In the genomic region with DNA sequence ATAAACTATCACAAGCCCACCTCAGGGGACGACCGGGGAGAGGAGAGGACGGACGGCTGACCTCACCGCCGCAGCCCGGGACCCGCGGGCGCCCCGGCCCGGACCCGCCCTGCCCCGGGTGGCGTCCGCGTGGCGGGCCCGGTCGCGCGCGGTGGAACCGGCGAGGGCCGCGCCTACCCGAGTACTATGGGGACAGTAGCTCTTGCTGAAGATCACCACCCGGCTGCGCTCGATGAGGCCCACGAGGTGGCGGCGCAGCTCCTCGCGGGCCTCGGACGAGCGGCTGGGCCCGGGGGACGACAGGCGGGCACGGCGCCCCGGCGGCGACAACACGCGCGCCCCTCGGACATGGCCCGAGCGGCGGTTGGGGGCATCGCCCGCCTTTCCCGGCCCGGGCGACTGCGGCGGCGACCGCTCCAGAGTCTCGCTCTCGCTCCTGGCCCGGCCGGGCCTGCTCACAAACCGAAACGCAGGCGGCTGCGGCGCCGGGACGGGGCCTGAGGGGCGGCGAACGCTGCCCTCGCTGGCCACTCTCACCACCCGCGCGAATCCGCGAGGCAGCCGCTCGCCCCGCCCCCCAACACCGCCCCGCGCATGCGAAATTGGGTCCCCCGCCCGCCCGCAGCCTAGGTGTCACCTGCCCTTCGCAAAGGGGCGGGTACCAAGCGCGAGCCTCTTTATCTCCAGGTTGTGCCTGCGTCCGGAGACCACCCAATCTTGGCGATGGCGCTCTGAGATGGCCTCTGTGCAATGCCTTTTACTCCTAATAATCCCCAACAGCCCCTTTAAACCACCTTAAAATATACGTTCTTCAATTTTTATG, we compare ENCODE assay signal across 1 cellular context.
TF ChIP-seq lines count a peak whose summit lies in the region.

A gene (minus strand): TSS at position 554 of the 823 bp plus-strand sequence.

TF ChIP-seq in SK-N-SH, 30 proteins besides CTCF, POLR2A, EP300 and RAD21 (continued from another document):
- no peak for TF ChIP-seq NFIC (IDR thresholded peaks at IDR 0.05; ENCODE audit: borderline replicate concordance)
- TF ChIP-seq TEAD4 (IDR thresholded peaks at IDR 0.05; ENCODE audit: borderline replicate concordance, insufficient read depth): no peak
- TF ChIP-seq FOXM1 (IDR thresholded peaks at IDR 0.05; ENCODE audit: low read depth): no peak
- TF ChIP-seq NRF1 (IDR thresholded peaks at IDR 0.05; ENCODE audit: low read depth, low read length): peak; percentile 66
- no peak for TF ChIP-seq GABPA (IDR thresholded peaks at IDR 0.05; ENCODE audit: low read depth)
- no peak for TF ChIP-seq RFX5 (IDR thresholded peaks at IDR 0.05; ENCODE audit: low read length)
- no peak for TF ChIP-seq GATA2 (CRISPR knock-in tag; IDR thresholded peaks at IDR 0.05)
- TF ChIP-seq, protein P1, sequence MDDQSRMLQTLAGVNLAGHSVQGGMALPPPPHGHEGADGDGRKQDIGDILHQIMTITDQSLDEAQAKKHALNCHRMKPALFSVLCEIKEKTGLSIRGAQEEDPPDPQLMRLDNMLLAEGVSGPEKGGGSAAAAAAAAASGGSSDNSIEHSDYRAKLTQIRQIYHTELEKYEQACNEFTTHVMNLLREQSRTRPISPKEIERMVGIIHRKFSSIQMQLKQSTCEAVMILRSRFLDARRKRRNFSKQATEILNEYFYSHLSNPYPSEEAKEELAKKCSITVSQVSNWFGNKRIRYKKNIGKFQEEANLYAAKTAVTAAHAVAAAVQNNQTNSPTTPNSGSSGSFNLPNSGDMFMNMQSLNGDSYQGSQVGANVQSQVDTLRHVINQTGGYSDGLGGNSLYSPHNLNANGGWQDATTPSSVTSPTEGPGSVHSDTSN (IDR thresholded peaks at IDR 0.05): no peak
- TF ChIP-seq, protein P2, sequence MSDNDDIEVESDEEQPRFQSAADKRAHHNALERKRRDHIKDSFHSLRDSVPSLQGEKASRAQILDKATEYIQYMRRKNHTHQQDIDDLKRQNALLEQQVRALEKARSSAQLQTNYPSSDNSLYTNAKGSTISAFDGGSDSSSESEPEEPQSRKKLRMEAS (IDR thresholded peaks at IDR 0.05; ENCODE audit: low read depth): peak; percentile 63; the same call in 1 of the 2 replicates
- TF ChIP-seq, protein P3, sequence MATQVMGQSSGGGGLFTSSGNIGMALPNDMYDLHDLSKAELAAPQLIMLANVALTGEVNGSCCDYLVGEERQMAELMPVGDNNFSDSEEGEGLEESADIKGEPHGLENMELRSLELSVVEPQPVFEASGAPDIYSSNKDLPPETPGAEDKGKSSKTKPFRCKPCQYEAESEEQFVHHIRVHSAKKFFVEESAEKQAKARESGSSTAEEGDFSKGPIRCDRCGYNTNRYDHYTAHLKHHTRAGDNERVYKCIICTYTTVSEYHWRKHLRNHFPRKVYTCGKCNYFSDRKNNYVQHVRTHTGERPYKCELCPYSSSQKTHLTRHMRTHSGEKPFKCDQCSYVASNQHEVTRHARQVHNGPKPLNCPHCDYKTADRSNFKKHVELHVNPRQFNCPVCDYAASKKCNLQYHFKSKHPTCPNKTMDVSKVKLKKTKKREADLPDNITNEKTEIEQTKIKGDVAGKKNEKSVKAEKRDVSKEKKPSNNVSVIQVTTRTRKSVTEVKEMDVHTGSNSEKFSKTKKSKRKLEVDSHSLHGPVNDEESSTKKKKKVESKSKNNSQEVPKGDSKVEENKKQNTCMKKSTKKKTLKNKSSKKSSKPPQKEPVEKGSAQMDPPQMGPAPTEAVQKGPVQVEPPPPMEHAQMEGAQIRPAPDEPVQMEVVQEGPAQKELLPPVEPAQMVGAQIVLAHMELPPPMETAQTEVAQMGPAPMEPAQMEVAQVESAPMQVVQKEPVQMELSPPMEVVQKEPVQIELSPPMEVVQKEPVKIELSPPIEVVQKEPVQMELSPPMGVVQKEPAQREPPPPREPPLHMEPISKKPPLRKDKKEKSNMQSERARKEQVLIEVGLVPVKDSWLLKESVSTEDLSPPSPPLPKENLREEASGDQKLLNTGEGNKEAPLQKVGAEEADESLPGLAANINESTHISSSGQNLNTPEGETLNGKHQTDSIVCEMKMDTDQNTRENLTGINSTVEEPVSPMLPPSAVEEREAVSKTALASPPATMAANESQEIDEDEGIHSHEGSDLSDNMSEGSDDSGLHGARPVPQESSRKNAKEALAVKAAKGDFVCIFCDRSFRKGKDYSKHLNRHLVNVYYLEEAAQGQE (IDR thresholded peaks at IDR 0.05; ENCODE audit: low read depth, low read length): no peak
- no peak for TF ChIP-seq ELF1 (IDR thresholded peaks at IDR 0.05)
- TF ChIP-seq RXRA (IDR thresholded peaks at IDR 0.05; ENCODE audit: borderline replicate concordance, low read depth): no peak
- no peak for TF ChIP-seq MXI1 (IDR thresholded peaks at IDR 0.05; ENCODE audit: low read depth, low read length)
- TF ChIP-seq TAF1 (IDR thresholded peaks at IDR 0.05; ENCODE audit: borderline replicate concordance, low read depth, low read length): peak; percentile 60; the same call in 1 of the 2 replicates
- TF ChIP-seq SMC3 (IDR thresholded peaks at IDR 0.05; ENCODE audit: low read depth, low read length): peak; percentile 11; the same call in 1 of the 2 replicates
- TF ChIP-seq FOXJ3 (CRISPR knock-in tag; IDR thresholded peaks at IDR 0.05): no peak
- TF ChIP-seq, protein P4, sequence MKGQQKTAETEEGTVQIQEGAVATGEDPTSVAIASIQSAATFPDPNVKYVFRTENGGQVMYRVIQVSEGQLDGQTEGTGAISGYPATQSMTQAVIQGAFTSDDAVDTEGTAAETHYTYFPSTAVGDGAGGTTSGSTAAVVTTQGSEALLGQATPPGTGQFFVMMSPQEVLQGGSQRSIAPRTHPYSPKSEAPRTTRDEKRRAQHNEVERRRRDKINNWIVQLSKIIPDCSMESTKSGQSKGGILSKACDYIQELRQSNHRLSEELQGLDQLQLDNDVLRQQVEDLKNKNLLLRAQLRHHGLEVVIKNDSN (IDR thresholded peaks at IDR 0.05; ENCODE audit: borderline replicate concordance, low read depth): peak; percentile 27; the same call in 1 of the 2 replicates
- TF ChIP-seq POLR2AphosphoS5 (IDR thresholded peaks at IDR 0.05; ENCODE audit: low read depth, low read length): peak; percentile 50; the same call in 1 of the 2 replicates
- no peak for TF ChIP-seq SIN3A (IDR thresholded peaks at IDR 0.05; ENCODE audit: borderline replicate concordance, low read depth, low read length)
- TF ChIP-seq FOSL2 (IDR thresholded peaks at IDR 0.05; ENCODE audit: borderline replicate concordance, low read depth): no peak
- TF ChIP-seq CHD2 (IDR thresholded peaks at IDR 0.05; ENCODE audit: low read length, partially characterized antibody): peak; percentile 83
- TF ChIP-seq YY1 (IDR thresholded peaks at IDR 0.05; ENCODE audit: low read depth): no peak
- TF ChIP-seq EZH2phosphoT487 (IDR thresholded peaks at IDR 0.05; ENCODE audit: borderline replicate concordance, low read depth): no peak
- TF ChIP-seq, protein P5, sequence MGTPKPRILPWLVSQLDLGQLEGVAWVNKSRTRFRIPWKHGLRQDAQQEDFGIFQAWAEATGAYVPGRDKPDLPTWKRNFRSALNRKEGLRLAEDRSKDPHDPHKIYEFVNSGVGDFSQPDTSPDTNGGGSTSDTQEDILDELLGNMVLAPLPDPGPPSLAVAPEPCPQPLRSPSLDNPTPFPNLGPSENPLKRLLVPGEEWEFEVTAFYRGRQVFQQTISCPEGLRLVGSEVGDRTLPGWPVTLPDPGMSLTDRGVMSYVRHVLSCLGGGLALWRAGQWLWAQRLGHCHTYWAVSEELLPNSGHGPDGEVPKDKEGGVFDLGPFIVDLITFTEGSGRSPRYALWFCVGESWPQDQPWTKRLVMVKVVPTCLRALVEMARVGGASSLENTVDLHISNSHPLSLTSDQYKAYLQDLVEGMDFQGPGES (IDR thresholded peaks at IDR 0.05; ENCODE audit: low read depth, low read length): no peak
- no peak for TF ChIP-seq TCF12 (IDR thresholded peaks at IDR 0.05)
- no peak for TF ChIP-seq RCOR1 (IDR thresholded peaks at IDR 0.05; ENCODE audit: low read length)
- TF ChIP-seq, protein P6, sequence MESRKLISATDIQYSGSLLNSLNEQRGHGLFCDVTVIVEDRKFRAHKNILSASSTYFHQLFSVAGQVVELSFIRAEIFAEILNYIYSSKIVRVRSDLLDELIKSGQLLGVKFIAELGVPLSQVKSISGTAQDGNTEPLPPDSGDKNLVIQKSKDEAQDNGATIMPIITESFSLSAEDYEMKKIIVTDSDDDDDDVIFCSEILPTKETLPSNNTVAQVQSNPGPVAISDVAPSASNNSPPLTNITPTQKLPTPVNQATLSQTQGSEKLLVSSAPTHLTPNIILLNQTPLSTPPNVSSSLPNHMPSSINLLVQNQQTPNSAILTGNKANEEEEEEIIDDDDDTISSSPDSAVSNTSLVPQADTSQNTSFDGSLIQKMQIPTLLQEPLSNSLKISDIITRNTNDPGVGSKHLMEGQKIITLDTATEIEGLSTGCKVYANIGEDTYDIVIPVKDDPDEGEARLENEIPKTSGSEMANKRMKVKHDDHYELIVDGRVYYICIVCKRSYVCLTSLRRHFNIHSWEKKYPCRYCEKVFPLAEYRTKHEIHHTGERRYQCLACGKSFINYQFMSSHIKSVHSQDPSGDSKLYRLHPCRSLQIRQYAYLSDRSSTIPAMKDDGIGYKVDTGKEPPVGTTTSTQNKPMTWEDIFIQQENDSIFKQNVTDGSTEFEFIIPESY (IDR thresholded peaks at IDR 0.05; ENCODE audit: borderline replicate concordance, low read depth): 0 out of 2 replicates have a peak, but pooled peaks have one; percentile 19
- TF ChIP-seq, protein P7, sequence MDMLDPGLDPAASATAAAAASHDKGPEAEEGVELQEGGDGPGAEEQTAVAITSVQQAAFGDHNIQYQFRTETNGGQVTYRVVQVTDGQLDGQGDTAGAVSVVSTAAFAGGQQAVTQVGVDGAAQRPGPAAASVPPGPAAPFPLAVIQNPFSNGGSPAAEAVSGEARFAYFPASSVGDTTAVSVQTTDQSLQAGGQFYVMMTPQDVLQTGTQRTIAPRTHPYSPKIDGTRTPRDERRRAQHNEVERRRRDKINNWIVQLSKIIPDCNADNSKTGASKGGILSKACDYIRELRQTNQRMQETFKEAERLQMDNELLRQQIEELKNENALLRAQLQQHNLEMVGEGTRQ (IDR thresholded peaks at IDR 0.05; ENCODE audit: borderline replicate concordance, low read depth, low read length): no peak
